Comparison of ENCODE assay signal across 29 cellular contexts in genomic region chr5:42074353-42074752, GRCh38.
"Had no signal": no experiment of that assay in that cellular context is flagged by ENCODE, and none has a peak within 500 bp of the region (broad histone marks: within the 10 kb centered on the region; RNA-seq: fewer than 3 reads in every experiment).

No MANE protein-coding gene starts in this region.

- ATAC-seq: activated CD4-positive, CD25-positive, alpha-beta regulatory T cell treated with anti-CD3 and anti-CD28 coated beads, Interleukin-2, amount 50 U/mL, for 24 hours; activated CD8-positive, alpha-beta memory T cell treated with anti-CD3 and anti-CD28 coated beads, Interleukin-2, amount 10 ng/mL, durations not matched to agents 7 days and 5 days; activated CD8-positive, alpha-beta T cell treated with anti-CD3 and anti-CD28 coated beads, Interleukin-2, amount 10 ng/mL, durations not matched to agents 7 days and 5 days; activated naive CD4-positive, alpha-beta T cell treated with anti-CD3 and anti-CD28 coated beads, Interleukin-2, amount 50 U/mL, for 72 hours; activated T-cell treated with anti-CD3 and anti-CD28 coated beads, Interleukin-2, amount 50 U/mL, for 72 hours; effector memory CD8-positive, alpha-beta T cell; foreskin keratinocyte; T-helper 17 cell had no signal

- H3K36me3 Mint-ChIP-seq: activated CD8-positive, alpha-beta memory T cell treated with anti-CD3 and anti-CD28 coated beads, Interleukin-2, amount 10 ng/mL, durations not matched to agents 7 days and 5 days; activated naive CD4-positive, alpha-beta T cell treated with anti-CD3 and anti-CD28 coated beads, Interleukin-2, amount 10 ng/mL, durations not matched to agents 7 days and 5 days; activated naive CD4-positive, alpha-beta T cell treated with anti-CD3 and anti-CD28 coated beads, Interleukin-2, amount 50 U/mL, for 72 hours; activated naive CD8-positive, alpha-beta T cell treated with anti-CD3 and anti-CD28 coated beads, Interleukin-2, amount 10 ng/mL, durations not matched to agents 7 days and 5 days had no signal

- H3K9me3 Mint-ChIP-seq: activated B cell treated with CpG ODN at 0.5 μM for 24 hours; activated naive CD4-positive, alpha-beta T cell treated with anti-CD3 and anti-CD28 coated beads, Interleukin-2, amount 50 U/mL, for 72 hours; activated naive CD8-positive, alpha-beta T cell treated with anti-CD3 and anti-CD28 coated beads, Interleukin-2, amount 10 ng/mL, durations not matched to agents 7 days and 5 days; effector memory CD8-positive, alpha-beta T cell had no signal

- H3K27ac Mint-ChIP-seq: activated B cell treated with CpG ODN at 0.5 μM for 24 hours; activated CD8-positive, alpha-beta memory T cell treated with anti-CD3 and anti-CD28 coated beads, Interleukin-2, amount 10 ng/mL, durations not matched to agents 7 days and 5 days; activated CD8-positive, alpha-beta T cell treated with anti-CD3 and anti-CD28 coated beads, Interleukin-2, amount 10 ng/mL, durations not matched to agents 7 days and 5 days; activated naive CD4-positive, alpha-beta T cell treated with anti-CD3 and anti-CD28 coated beads, Interleukin-2, amount 10 ng/mL, durations not matched to agents 7 days and 5 days; activated naive CD4-positive, alpha-beta T cell treated with anti-CD3 and anti-CD28 coated beads, Interleukin-2, amount 50 U/mL, for 72 hours; activated naive CD8-positive, alpha-beta T cell treated with anti-CD3 and anti-CD28 coated beads, Interleukin-2, amount 10 ng/mL, durations not matched to agents 7 days and 5 days; activated T-cell treated with anti-CD3 and anti-CD28 coated beads, Interleukin-2, amount 50 U/mL, for 72 hours; effector memory CD8-positive, alpha-beta T cell; T-helper 17 cell; T-helper 2 cell treated with Interferon-gamma antibody and Interleukin-4, amounts not matched to agents 5 μg/mL and 100 μg/mL, for 36 hours had no signal

- H3K4me3 Mint-ChIP-seq: activated B cell treated with CpG ODN at 0.5 μM for 24 hours; activated CD8-positive, alpha-beta memory T cell treated with anti-CD3 and anti-CD28 coated beads, Interleukin-2, amount 10 ng/mL, durations not matched to agents 7 days and 5 days; activated CD8-positive, alpha-beta T cell treated with anti-CD3 and anti-CD28 coated beads, Interleukin-2, amount 10 ng/mL, durations not matched to agents 7 days and 5 days; activated naive CD4-positive, alpha-beta T cell treated with anti-CD3 and anti-CD28 coated beads, Interleukin-2, amount 10 ng/mL, durations not matched to agents 7 days and 5 days; activated naive CD8-positive, alpha-beta T cell treated with anti-CD3 and anti-CD28 coated beads, Interleukin-2, amount 10 ng/mL, durations not matched to agents 7 days and 5 days; activated T-cell treated with anti-CD3 and anti-CD28 coated beads, Interleukin-2, amount 50 U/mL, for 72 hours; central memory CD8-positive, alpha-beta T cell; effector memory CD8-positive, alpha-beta T cell; T-helper 17 cell; T-helper 2 cell treated with Interferon-gamma antibody and Interleukin-4, amounts not matched to agents 5 μg/mL and 100 μg/mL, for 36 hours had no signal

- H3K4me1 Mint-ChIP-seq: activated B cell treated with CpG ODN at 0.5 μM for 24 hours; activated CD8-positive, alpha-beta memory T cell treated with anti-CD3 and anti-CD28 coated beads, Interleukin-2, amount 10 ng/mL, durations not matched to agents 7 days and 5 days; activated naive CD4-positive, alpha-beta T cell treated with anti-CD3 and anti-CD28 coated beads, Interleukin-2, amount 10 ng/mL, durations not matched to agents 7 days and 5 days; activated naive CD8-positive, alpha-beta T cell treated with anti-CD3 and anti-CD28 coated beads, Interleukin-2, amount 10 ng/mL, durations not matched to agents 7 days and 5 days; central memory CD8-positive, alpha-beta T cell; T-helper 17 cell had no signal

- DNase-seq: activated B cell treated with CpG ODN at 0.5 μM for 24 hours; activated CD4-positive, alpha-beta T cell treated with anti-CD3 and anti-CD28 coated beads for 48 hours; activated CD4-positive, alpha-beta T cell treated with anti-CD3 and anti-CD28 coated beads, Interleukin-2, amount 50 U/mL, for 1 hour; activated CD4-positive, alpha-beta T cell treated with anti-CD3 and anti-CD28 coated beads, Interleukin-2, amount 50 U/mL, for 48 hours; activated CD8-positive, alpha-beta memory T cell treated with anti-CD3 and anti-CD28 coated beads, Interleukin-2, amount 10 ng/mL, durations not matched to agents 7 days and 5 days; activated CD8-positive, alpha-beta memory T cell treated with anti-CD3 and anti-CD28 coated beads, Interleukin-2, amount 50 U/mL, for 4 hours; activated CD8-positive, alpha-beta T cell treated with anti-CD3 and anti-CD28 coated beads, Interleukin-2, amount 10 ng/mL, durations not matched to agents 7 days and 5 days; activated gamma-delta T cell; activated naive CD4-positive, alpha-beta T cell; activated naive CD4-positive, alpha-beta T cell treated with anti-CD3 and anti-CD28 coated beads, Interleukin-2, amount 10 ng/mL, durations not matched to agents 7 days and 5 days; activated naive CD8-positive, alpha-beta T cell treated with anti-CD3 and anti-CD28 coated beads, Interleukin-2, amount 10 ng/mL, durations not matched to agents 7 days and 5 days; activated T-cell treated with anti-CD3 and anti-CD28 coated beads, Interleukin-2, amount 50 U/mL, for 1 hour; activated T-cell treated with anti-CD3 and anti-CD28 coated beads, Interleukin-2, amount 50 U/mL, for 72 hours; brain microvascular endothelial cell; cortex of kidney; dermis blood vessel endothelial cell; effector CD4-positive, alpha-beta T cell; effector memory CD8-positive, alpha-beta T cell; erythroblast; foreskin keratinocyte; head of caudate nucleus; T-helper 1 cell; T-helper 17 cell; T1000; WERI-Rb-1 had no signal
